1 cellular context compared by ENCODE assay signal in genomic region chr17:82419471-82419995, GRCh38.
TF ChIP-seq lines count a peak whose summit lies in the region.

No MANE protein-coding gene starts in this region.

TF ChIP-seq in WTC11, 78 proteins besides CTCF, POLR2A, EP300 and RAD21:
- TF ChIP-seq HMGA2 (CRISPR knock-in tag; IDR thresholded peaks at IDR 0.05) (no peak), RORB (CRISPR knock-in tag; IDR thresholded peaks at IDR 0.05) (no peak), NR1H2 (CRISPR knock-in tag; IDR thresholded peaks at IDR 0.05) (no peak), SP1 (CRISPR knock-in tag; conservative IDR thresholded peaks at IDR 0.05) (no peak), ZNF138 (CRISPR knock-in tag; conservative IDR thresholded peaks at IDR 0.05) (no peak), OVOL2 (CRISPR knock-in tag; IDR thresholded peaks at IDR 0.05; ENCODE audit: borderline replicate concordance) (no peak), NR3C1 (CRISPR knock-in tag; conservative IDR thresholded peaks at IDR 0.05; ENCODE audit: low read depth) (no peak), ZNF232 (CRISPR knock-in tag; IDR thresholded peaks at IDR 0.05) (no peak), SOX15 (CRISPR knock-in tag; IDR thresholded peaks at IDR 0.05) (no peak), SMAD3 (CRISPR knock-in tag; IDR thresholded peaks at IDR 0.05; ENCODE audit: borderline replicate concordance) (no peak)
